Comparison of ENCODE assay signal across 8 cellular contexts in the genomic region with DNA sequence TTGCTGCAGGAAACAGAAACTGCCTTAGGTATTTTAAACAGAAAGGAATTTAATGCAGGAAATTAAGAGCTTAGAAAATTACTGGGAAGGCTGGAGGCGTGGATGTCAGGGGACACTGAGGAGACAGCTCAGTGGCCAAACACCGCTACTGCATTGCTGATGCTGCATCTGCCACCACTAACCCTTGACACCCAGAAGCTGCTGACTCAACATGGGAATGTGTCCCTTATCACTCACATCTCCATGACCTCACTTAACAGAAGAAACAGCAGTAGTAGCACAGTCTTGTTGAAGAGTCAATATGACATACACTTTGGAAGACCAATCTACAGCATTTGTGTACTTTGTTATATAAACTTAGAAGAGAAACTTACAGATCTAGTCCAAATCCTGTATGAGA.
DNase-seq lines count a peak whose midpoint lies in the region; ATAC-seq and TF ChIP-seq lines count a peak whose summit lies in the region.

No MANE protein-coding gene starts in this region.

- H3K36me3 ChIP-seq in BE2C, result no peaks in the 10 kb centered on the region
- no peaks in the 10 kb centered on the region for H3K36me3 ChIP-seq in heart right ventricle
- no peaks in the 10 kb centered on the region for H3K36me3 ChIP-seq in ascending aorta

- DNase-seq in BE2C (no peak), HK-2 (ENCODE audit: unreplicated experiment) (peak; percentile 23), cardiac fibroblast (ENCODE audit: low read depth in 2 of 2) (peak; percentile 15 to 44), OCI-M2 (lab: John Stamatoyannopoulos, UW; ENCODE audit: unreplicated experiment) (no peak), heart right ventricle (no peak), ascending aorta (ENCODE audit: low spot score in 2 of 2) (no peak), activated gamma-delta T cell (lab: John Stamatoyannopoulos, UW) (no peak)

- H3K4me3 ChIP-seq in BE2C (ENCODE audit: low read depth, low read length) (no peak overlapping the region), cardiac fibroblast (replicated peaks in 1 of 2; ENCODE audit: low read depth in 2 of 2, low read length in 2 of 2) (no peak overlapping the region), heart right ventricle (no peak overlapping the region), ascending aorta (no peak overlapping the region)

- no peak overlapping the region for H3K27ac ChIP-seq in heart right ventricle
- H3K27ac ChIP-seq in ascending aorta, result no peak overlapping the region

- H3K27me3 ChIP-seq in BE2C (no peaks in the 10 kb centered on the region), heart right ventricle (no peaks in the 10 kb centered on the region), ascending aorta (no peaks in the 10 kb centered on the region)

- ATAC-seq in GM19397 (IDR thresholded peaks at IDR 0.05; ENCODE audit: unreplicated experiment) (peak; percentile 89), heart right ventricle (no peak)

- WGBS in heart right ventricle, 2 donors, result 69 to 74% methylated on average over 2 of the region's 2 CpGs

- H3K4me1 ChIP-seq in BE2C, result no peaks in the 10 kb centered on the region
- peaks cover 0 to 3% (median 0%) of the 10 kb centered on the region in 9 donors for H3K4me1 ChIP-seq in heart right ventricle
- peaks cover 0 to 2% of the 10 kb centered on the region in 2 donors for H3K4me1 ChIP-seq in ascending aorta

- 0 out of 2 replicates have a peak, but pooled peaks have one; percentile 12 for TF ChIP-seq CTCF in BE2C (IDR thresholded peaks at IDR 0.05; ENCODE audit: low read depth, low read length)
- TF ChIP-seq CTCF in cardiac fibroblast (IDR thresholded peaks at IDR 0.05; ENCODE audit: low read depth, low read length), result peak; percentile 33
- TF ChIP-seq CTCF in heart right ventricle (IDR thresholded peaks at IDR 0.05), result peak in 1 of 9 donors; percentile 16
- no peak for TF ChIP-seq CTCF in ascending aorta (IDR thresholded peaks at IDR 0.05)

- H3K9me3 ChIP-seq in BE2C, result no peaks in the 10 kb centered on the region
- peaks cover 0 to 26% (median 6%) of the 10 kb centered on the region in 11 donors for H3K9me3 ChIP-seq in heart right ventricle
- H3K9me3 ChIP-seq in ascending aorta, result no peaks in the 10 kb centered on the region

- intact Hi-C loops in heart right ventricle (cut with DNase I) (no loop called here), ascending aorta (cut with DNase I) (no loop called here)

Comparison
In these comparisons a context has a peak if more than half of its experiments do, and no peak if none do; other contexts are left out.
1. DNase-seq: peak in HK-2 (single experiment) and cardiac fibroblast (2 of 2); none in BE2C (single experiment), OCI-M2 (single experiment), heart right ventricle (0 of 2), ascending aorta (0 of 2) and activated gamma-delta T cell (single experiment).
2. CTCF ChIP-seq: peak in BE2C (single experiment) and cardiac fibroblast (single experiment); none in ascending aorta (0 of 3).